Comparison of ENCODE assay signal across 10 cellular contexts in the genomic region with DNA sequence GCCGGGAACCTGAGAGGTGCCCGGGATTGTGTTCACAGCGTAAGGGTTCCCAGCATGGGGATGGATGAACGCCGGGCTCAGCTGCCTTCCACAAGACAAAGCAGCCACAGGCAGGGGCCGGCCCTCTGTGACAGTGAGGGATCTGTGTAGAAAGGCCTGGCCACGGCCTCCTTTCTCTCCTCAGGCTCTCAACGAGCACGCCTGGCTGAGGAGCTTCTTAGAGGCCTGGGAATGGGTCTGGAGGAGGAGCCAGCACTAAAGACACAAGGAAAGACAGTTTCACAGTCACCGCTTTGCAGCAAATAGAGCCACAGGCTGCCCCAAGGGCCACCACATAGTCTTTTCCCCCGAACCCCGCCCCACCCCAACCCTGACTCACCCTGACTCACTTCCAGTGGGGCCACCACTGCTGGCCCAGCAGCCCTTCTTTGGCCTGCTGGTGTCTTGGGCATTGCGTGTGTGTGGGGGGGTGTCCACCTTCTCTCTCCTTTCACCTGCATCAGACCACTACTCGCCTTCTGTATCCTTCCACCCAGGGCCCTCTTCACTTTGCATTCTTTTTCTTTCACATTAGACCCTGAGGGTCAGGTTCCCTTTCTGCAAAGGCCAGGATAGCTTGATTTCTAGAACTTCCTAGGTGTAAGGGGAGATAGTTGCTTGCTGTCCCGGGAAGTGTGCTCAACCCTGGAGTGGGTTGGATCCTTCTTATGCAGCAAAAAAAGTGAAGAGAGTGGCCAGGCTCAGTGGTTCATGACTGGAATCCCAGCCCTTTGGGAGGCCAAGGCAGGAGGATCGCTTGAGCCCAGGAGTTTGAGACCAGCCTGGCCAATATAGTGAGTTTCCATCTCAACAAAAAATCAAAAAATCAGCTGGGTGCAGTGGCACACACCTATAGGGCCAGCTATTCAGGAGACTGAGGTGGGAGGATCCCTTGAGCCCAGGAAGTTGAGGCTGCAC. TPM values are rescaled to one million over a fixed set of nuclear protein-coding genes. Genes with fewer than 3 reads are reported as not detected.
DNase-seq lines count a peak whose midpoint lies in the region; ATAC-seq and TF ChIP-seq lines count a peak whose summit lies in the region.
"Had no signal": no experiment of that assay in that cellular context is flagged by ENCODE, and none has a peak within 500 bp of the region (broad histone marks: within the 10 kb centered on the region; RNA-seq: fewer than 3 reads in every experiment).

No MANE protein-coding gene starts in this region.

- TF ChIP-seq EP300 in Ishikawa (IDR thresholded peaks at IDR 0.05; ENCODE audit: borderline replicate concordance) = no peak

- 79 to 83% methylated on average over 16 of the region's 16 CpGs for WGBS in lung, 2 donors

- ATAC-seq in lung (ENCODE audit: insufficient read depth, low FRiP score) (peak; percentile 10), HG03521 (IDR thresholded peaks at IDR 0.05; ENCODE audit: unreplicated experiment) (no peak), HG03196 (IDR thresholded peaks at IDR 0.05; ENCODE audit: unreplicated experiment) (no peak)

- H3K36me3 ChIP-seq in adipocyte (ENCODE audit: control insufficient read depth, insufficient read depth, low read length, severe bottlenecking) (no peaks in the 10 kb centered on the region), lung (ENCODE audit: control insufficient read depth in 2 of 2, insufficient read depth in 2 of 2, low read length in 2 of 2) (no peaks in the 10 kb centered on the region), WERI-Rb-1 (no peaks in the 10 kb centered on the region)
- H3K36me3 ChIP-seq: neutrophil had no signal

- H3K4me1 ChIP-seq in adipocyte (ENCODE audit: control insufficient read depth, insufficient read depth, low read length) (peaks cover 35% of the 10 kb centered on the region), lung (ENCODE audit: control insufficient read depth in 2 of 2, insufficient read depth in 2 of 2, low read length in 2 of 2) (peaks cover 0 to 16% of the 10 kb centered on the region in 2 donors)

- H3K4me3 ChIP-seq in adipocyte (ENCODE audit: low read length) = no peak overlapping the region
- no peak overlapping the region for H3K4me3 ChIP-seq in lung
- no peak overlapping the region for H3K4me3 ChIP-seq in WERI-Rb-1 (ENCODE audit: low read depth, low read length)

- TF ChIP-seq CTCF in lung (IDR thresholded peaks at IDR 0.05; ENCODE audit: control extremely low read depth, extremely low read depth) (no peak), WERI-Rb-1 (IDR thresholded peaks at IDR 0.05; ENCODE audit: low read depth, low read length) (no peak)

- no peak for TF ChIP-seq RAD21 in Ishikawa (IDR thresholded peaks at IDR 0.05; ENCODE audit: low read depth)

- H3K27me3 ChIP-seq in adipocyte (replicated peaks; ENCODE audit: control insufficient read depth, insufficient read depth, low read length) (no peaks in the 10 kb centered on the region), lung (ENCODE audit: control insufficient read depth, insufficient read depth) (no peaks in the 10 kb centered on the region), WERI-Rb-1 (ENCODE audit: insufficient read depth, low read depth, severe bottlenecking) (no peaks in the 10 kb centered on the region)
- H3K27me3 ChIP-seq: neutrophil had no signal

- peak overlapping the region; percentile 39 for H3K9ac ChIP-seq in adipocyte (ENCODE audit: low read length)

- H3K9me3 ChIP-seq in adipocyte (ENCODE audit: control insufficient read depth, low read length) (no peaks in the 10 kb centered on the region), lung (ENCODE audit: control insufficient read depth in 2 of 2, insufficient read depth in 1 of 2, low read length in 1 of 2) (no peaks in the 10 kb centered on the region), WERI-Rb-1 (ENCODE audit: severe bottlenecking) (no peaks in the 10 kb centered on the region)
- H3K9me3 ChIP-seq: neutrophil had no signal

- H3K27ac ChIP-seq in lung (ENCODE audit: low read depth in 1 of 2, low read length in 1 of 2) (peak overlapping the region in 1 of 2 donors; percentile 41), WERI-Rb-1 (no peak overlapping the region)
- H3K27ac ChIP-seq: neutrophil had no signal

- DNase-seq in AG20443 (ENCODE audit: low spot score) = peak; percentile 95
- DNase-seq in adipocyte (ENCODE audit: low read depth) = peak; percentile 66
- DNase-seq in lung (ENCODE audit: low spot score) = no peak
- no peak for DNase-seq in activated effector memory CD4-positive, alpha-beta T cell treated with Interleukin-2 at 50 U/mL for 16 hours
- DNase-seq in WERI-Rb-1 = no peak
- DNase-seq: NCI-H1092 had no signal

TF ChIP-seq in Ishikawa, 13 proteins besides CTCF, POLR2A, EP300 and RAD21:
- TF ChIP-seq MAX (IDR thresholded peaks at IDR 0.05) (0 out of 2 replicates have a peak, but pooled peaks have one; percentile 19), TEAD4 (IDR thresholded peaks at IDR 0.05) (no peak), YY1 (IDR thresholded peaks at IDR 0.05; ENCODE audit: low read depth) (no peak)

RNA-seq across cellular contexts. Expression of gene HPCAL1, which starts 19.3 kb away (rescaled TPM):
- 100 to 1,000 TPM; 122 to 143 TPM for total RNA-seq in lung
- polyA plus RNA-seq in lung = 100 to 1,000 TPM; 129 to 147 TPM

Comparison
In these comparisons a context has a peak if more than half of its experiments do, and no peak if none do; other contexts are left out.
1. DNase-seq: peak in AG20443 (single experiment) and adipocyte (single experiment); none in lung (single experiment), activated effector memory CD4-positive, alpha-beta T cell treated with Interleukin-2 at 50 U/mL for 16 hours (single experiment) and WERI-Rb-1 (single experiment).